ENCODE assay signal across 8 cellular contexts in the genomic region with DNA sequence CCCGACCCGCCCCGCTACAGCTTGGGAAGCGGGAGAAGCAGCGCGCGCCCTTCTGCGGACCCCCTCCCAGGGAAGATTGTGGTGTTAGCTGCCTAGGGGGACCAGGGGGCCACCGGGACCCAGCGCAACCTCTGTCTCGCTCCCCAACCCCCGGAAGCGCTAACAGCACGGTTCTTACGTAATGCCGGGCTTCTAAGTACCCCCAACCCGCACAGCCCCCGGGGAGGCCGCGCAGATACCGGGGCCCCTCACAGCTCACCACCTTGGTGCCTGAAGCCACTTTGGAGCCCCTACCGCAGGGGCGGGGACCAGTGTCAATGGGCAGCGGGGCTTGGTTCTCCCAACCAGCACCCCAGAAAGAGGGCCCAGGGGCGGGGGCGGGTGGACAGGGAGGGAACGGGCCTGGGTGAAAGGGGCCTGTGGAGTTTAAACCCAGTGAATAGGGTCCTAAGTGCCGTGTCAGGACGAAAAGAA. TPM values are rescaled to one million over a fixed set of nuclear protein-coding genes. Genes with fewer than 3 reads are reported as not detected.
A peak's percentile ranks its signal among the peaks of the same experiment; 100 is the strongest.
DNase-seq lines count a peak whose midpoint lies in the region; ATAC-seq and TF ChIP-seq lines count a peak whose summit lies in the region.

No MANE protein-coding gene starts in this region.

- peaks cover 12% of the 10 kb centered on the region for H3K4me1 ChIP-seq in OCI-LY7 (ENCODE audit: insufficient read depth, low read length, poor library complexity, severe bottlenecking)

- no peaks in the 10 kb centered on the region for H3K36me3 Mint-ChIP-seq in endothelial cell (ENCODE audit: low read depth, unreplicated experiment)
- H3K36me3 Mint-ChIP-seq in naive thymus-derived CD8-positive, alpha-beta T cell, result no peaks in the 10 kb centered on the region

- H3K79me2 ChIP-seq in OCI-LY7 (ENCODE audit: insufficient read depth, low read depth, low read length), result no peaks in the 10 kb centered on the region

- no peaks in the 10 kb centered on the region for H3K9me2 ChIP-seq in OCI-LY7 (ENCODE audit: insufficient read depth, low read length)

- H3K4me1 Mint-ChIP-seq in endothelial cell (ENCODE audit: unreplicated experiment), result peaks cover 3% of the 10 kb centered on the region
- H3K4me1 Mint-ChIP-seq in naive thymus-derived CD8-positive, alpha-beta T cell, result peaks cover 9 to 21% (median 20%) of the 10 kb centered on the region in 4 donors

- CTCF ChIA-PET in AG04450 (lab: Charles Lee), result interaction anchor here (0.6 to 1.6 kb wide), 3 partner anchors 21 to 134 kb away, joined by 3 to 4 read pairs (median 3); no protein-coding TSS in a partner anchor
- CTCF ChIA-PET in OCI-LY7 (lab: Charles Lee; ENCODE audit: unreplicated experiment), result no interaction called here

- DNase-seq in AG04450 (ENCODE audit: low read depth, low spot score) (no peak), OCI-LY7 (ENCODE audit: low spot score) (no peak), endothelial cell (ENCODE audit: low spot score) (no peak), NCI-H510A treated with DMSO at 0.1 percent for 48 hours (lab: John Stamatoyannopoulos, UW) (no peak), mucosa of gallbladder (ENCODE audit: low spot score) (no peak), NCI-H510A (lab: John Stamatoyannopoulos, UW) (no peak), activated gamma-delta T cell (lab: John Stamatoyannopoulos, UW) (no peak)
- peak in 9 of 10 donors; percentile 19 to 80 (median 47) for DNase-seq in naive thymus-derived CD8-positive, alpha-beta T cell

- no peaks in the 10 kb centered on the region for H3K9me3 Mint-ChIP-seq in endothelial cell (ENCODE audit: unreplicated experiment)
- H3K9me3 Mint-ChIP-seq in naive thymus-derived CD8-positive, alpha-beta T cell, result no peaks in the 10 kb centered on the region

- no peaks in the 10 kb centered on the region for H3K36me3 ChIP-seq in OCI-LY7 (ENCODE audit: insufficient read depth, low read length)

- no peaks in the 10 kb centered on the region for H4K20me1 ChIP-seq in OCI-LY7 (ENCODE audit: insufficient read depth, low read length)

- H3K9me3 ChIP-seq in AG04450 (ENCODE audit: control insufficient read depth, insufficient read depth, low read length) (no peaks in the 10 kb centered on the region; the same call in 1 of the 2 replicates), OCI-LY7 (ENCODE audit: low read length) (no peaks in the 10 kb centered on the region)

- H3K27ac ChIP-seq in AG04450 (ENCODE audit: low read depth, low read length), result no peak overlapping the region
- H3K27ac ChIP-seq in OCI-LY7 (ENCODE audit: low read depth, low read length, poor library complexity, severe bottlenecking), result no peak overlapping the region

- ATAC-seq in naive thymus-derived CD8-positive, alpha-beta T cell, result peak; percentile 66 to 68

- BruUV-seq in OCI-LY7 (replicated peaks; lab: Mats Ljungman, UMichigan), result no TSS peak

- H3K27me3 Mint-ChIP-seq in endothelial cell (ENCODE audit: unreplicated experiment), result peaks cover 11% of the 10 kb centered on the region
- H3K27me3 Mint-ChIP-seq in naive thymus-derived CD8-positive, alpha-beta T cell, result peaks cover 0 to 15% (median 0%) of the 10 kb centered on the region in 5 donors

- H3K27ac Mint-ChIP-seq in endothelial cell (ENCODE audit: unreplicated experiment), result no peak overlapping the region
- peak overlapping the region in 9 of 10 donors; percentile 66 to 98 (median 96) for H3K27ac Mint-ChIP-seq in naive thymus-derived CD8-positive, alpha-beta T cell

- peaks cover 38% of the 10 kb centered on the region for H3K27me3 ChIP-seq in AG04450 (ENCODE audit: control insufficient read depth, insufficient read depth, low read length)

- H3K4me3 Mint-ChIP-seq in endothelial cell (ENCODE audit: unreplicated experiment), result peak overlapping the region; percentile 77
- peak overlapping the region; percentile 85 to 99 (median 92) for H3K4me3 Mint-ChIP-seq in naive thymus-derived CD8-positive, alpha-beta T cell

- peak overlapping the region; percentile 69 for H3K4me2 ChIP-seq in OCI-LY7 (ENCODE audit: low read length)

- H3K4me3 ChIP-seq in AG04450 (ENCODE audit: low read depth, low read length), result peak overlapping the region; percentile 68
- peak overlapping the region; percentile 53 for H3K4me3 ChIP-seq in OCI-LY7 (ENCODE audit: low read depth, low read length, poor library complexity, severe bottlenecking)

- TF ChIP-seq CTCF in AG04450 (IDR thresholded peaks at IDR 0.05; ENCODE audit: low read depth, low read length), result no peak
- no peak for TF ChIP-seq CTCF in OCI-LY7 (conservative IDR thresholded peaks at IDR 0.05; ENCODE audit: low read length)
- no peak for TF ChIP-seq CTCF in endothelial cell (IDR thresholded peaks at IDR 0.05; ENCODE audit: unreplicated experiment)

- intact Hi-C loops in OCI-LY7 (cut with micrococcal nuclease; ENCODE audit: unreplicated experiment), result no loop called here

- POLR2A ChIA-PET in AG04450 (lab: Yijun Ruan, JAX) (no interaction called here), OCI-LY7 (lab: Charles Lee) (no interaction called here)
- POLR2A ChIA-PET in naive thymus-derived CD8-positive, alpha-beta T cell (lab: Charles Lee), result interaction anchor here (0.6 to 2.1 kb wide), 3 partner anchors 19 to 30 kb away, joined by 4 to 10 read pairs (median 6); no protein-coding TSS in a partner anchor

- H2AFZ ChIP-seq in OCI-LY7 (ENCODE audit: low read length), result peak overlapping the region; percentile 52

RNA-seq across cellular contexts. Expression of gene MPP2, which starts 0.3 kb away (rescaled TPM):
- 2.4 and 2.5 TPM in 2 replicates for polyA plus RNA-seq in AG04450 (2011; rRNA removed)
- polyA minus RNA-seq in AG04450 (2011; rRNA and poly(A)+ RNA removed), result 2.9 and 3.6 TPM in 2 replicates
- total RNA-seq in OCI-LY7 (2014; rRNA removed; shearing (Covaris generic)), result 0.16 and 0.39 TPM in 2 replicates
- total RNA-seq in OCI-LY7 (2022) (0.63 and 0.67 TPM in 2 replicates), endothelial cell (ENCODE audit: unreplicated experiment) (8.4 TPM), mucosa of gallbladder (7.0 TPM)
- 1 to 10 TPM; 2.4 to 5.2 TPM for total RNA-seq in naive thymus-derived CD8-positive, alpha-beta T cell
- polyA plus RNA-seq in naive thymus-derived CD8-positive, alpha-beta T cell, result 1 to 10 TPM; 1.1 to 4.0 (median 3.1) TPM

RNA-seq across cellular contexts. Expression of gene PPY, which starts 35.3 kb away (rescaled TPM):
- polyA plus RNA-seq in AG04450 (2011; rRNA removed), result not detected in 2 replicates
- not detected in 2 replicates for polyA minus RNA-seq in AG04450 (2011; rRNA and poly(A)+ RNA removed)
- not detected in 2 replicates for total RNA-seq in OCI-LY7 (2014; rRNA removed; shearing (Covaris generic))
- not detected in 2 replicates for total RNA-seq in OCI-LY7 (2022)
- total RNA-seq in endothelial cell (ENCODE audit: unreplicated experiment), result not detected
- not detected for total RNA-seq in naive thymus-derived CD8-positive, alpha-beta T cell
- polyA plus RNA-seq in naive thymus-derived CD8-positive, alpha-beta T cell, result not detected
- not detected for total RNA-seq in mucosa of gallbladder

RNA-seq across cellular contexts. Expression of gene PYY, which starts 46.8 kb away (rescaled TPM):
- polyA plus RNA-seq in AG04450 (2011; rRNA removed), result not detected in 2 replicates
- polyA minus RNA-seq in AG04450 (2011; rRNA and poly(A)+ RNA removed), result not detected in 2 replicates
- total RNA-seq in OCI-LY7 (2014; rRNA removed; shearing (Covaris generic)), result not detected in 2 replicates
- total RNA-seq in OCI-LY7 (2022) (not detected in 2 replicates), endothelial cell (ENCODE audit: unreplicated experiment) (not detected), mucosa of gallbladder (not detected)
- not detected for total RNA-seq in naive thymus-derived CD8-positive, alpha-beta T cell
- polyA plus RNA-seq in naive thymus-derived CD8-positive, alpha-beta T cell, result not detected

Comparison
In these comparisons a context has a peak if more than half of its experiments do, and no peak if none do; other contexts are left out.
1. DNase-seq: peak in naive thymus-derived CD8-positive, alpha-beta T cell (9 of 10); none in AG04450 (single experiment), OCI-LY7 (single experiment), endothelial cell (single experiment), NCI-H510A treated with DMSO at 0.1 percent for 48 hours (single experiment), mucosa of gallbladder (single experiment), NCI-H510A (single experiment) and activated gamma-delta T cell (single experiment).